ENCODE assay signal across 3 cellular contexts in the genomic region with DNA sequence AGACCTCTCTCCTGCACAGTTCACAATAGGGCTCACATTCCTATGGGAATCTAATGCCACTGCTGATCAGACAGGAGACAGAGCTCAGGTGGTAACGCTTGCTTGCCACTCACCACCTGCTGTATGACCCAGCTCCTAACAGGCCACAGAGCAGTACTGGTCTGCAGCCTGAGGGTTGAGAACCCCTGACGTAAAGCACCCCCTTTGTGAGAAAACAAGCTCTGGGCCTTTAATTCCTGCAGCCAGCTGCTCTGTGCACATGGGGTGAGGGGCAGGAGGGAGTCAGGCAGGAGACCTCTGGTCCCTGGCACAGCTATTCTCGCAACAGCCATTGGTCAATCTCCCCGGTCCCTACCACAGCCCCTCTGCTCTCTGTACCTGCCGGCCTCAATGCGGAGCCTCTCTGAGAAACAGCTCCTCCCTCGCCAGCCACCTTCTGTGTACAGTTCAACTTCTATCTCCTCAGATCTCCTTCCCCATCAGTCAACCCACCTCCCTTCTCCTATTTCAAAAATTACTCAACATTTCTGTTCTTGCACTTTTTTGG.
TF ChIP-seq lines count a peak whose summit lies in the region.

No MANE protein-coding gene starts in this region.

TF ChIP-seq in SK-N-SH, 30 proteins besides CTCF, POLR2A, EP300 and RAD21:
- TF ChIP-seq, protein P1, sequence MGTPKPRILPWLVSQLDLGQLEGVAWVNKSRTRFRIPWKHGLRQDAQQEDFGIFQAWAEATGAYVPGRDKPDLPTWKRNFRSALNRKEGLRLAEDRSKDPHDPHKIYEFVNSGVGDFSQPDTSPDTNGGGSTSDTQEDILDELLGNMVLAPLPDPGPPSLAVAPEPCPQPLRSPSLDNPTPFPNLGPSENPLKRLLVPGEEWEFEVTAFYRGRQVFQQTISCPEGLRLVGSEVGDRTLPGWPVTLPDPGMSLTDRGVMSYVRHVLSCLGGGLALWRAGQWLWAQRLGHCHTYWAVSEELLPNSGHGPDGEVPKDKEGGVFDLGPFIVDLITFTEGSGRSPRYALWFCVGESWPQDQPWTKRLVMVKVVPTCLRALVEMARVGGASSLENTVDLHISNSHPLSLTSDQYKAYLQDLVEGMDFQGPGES (IDR thresholded peaks at IDR 0.05; ENCODE audit: low read depth, low read length), result no peak

TF ChIP-seq in SK-N-SH treated with all-trans-retinoic acid at 6 μM for 48 hours, 23 proteins besides CTCF, POLR2A, EP300 and RAD21 (continued from another document):
- TF ChIP-seq, protein P2, sequence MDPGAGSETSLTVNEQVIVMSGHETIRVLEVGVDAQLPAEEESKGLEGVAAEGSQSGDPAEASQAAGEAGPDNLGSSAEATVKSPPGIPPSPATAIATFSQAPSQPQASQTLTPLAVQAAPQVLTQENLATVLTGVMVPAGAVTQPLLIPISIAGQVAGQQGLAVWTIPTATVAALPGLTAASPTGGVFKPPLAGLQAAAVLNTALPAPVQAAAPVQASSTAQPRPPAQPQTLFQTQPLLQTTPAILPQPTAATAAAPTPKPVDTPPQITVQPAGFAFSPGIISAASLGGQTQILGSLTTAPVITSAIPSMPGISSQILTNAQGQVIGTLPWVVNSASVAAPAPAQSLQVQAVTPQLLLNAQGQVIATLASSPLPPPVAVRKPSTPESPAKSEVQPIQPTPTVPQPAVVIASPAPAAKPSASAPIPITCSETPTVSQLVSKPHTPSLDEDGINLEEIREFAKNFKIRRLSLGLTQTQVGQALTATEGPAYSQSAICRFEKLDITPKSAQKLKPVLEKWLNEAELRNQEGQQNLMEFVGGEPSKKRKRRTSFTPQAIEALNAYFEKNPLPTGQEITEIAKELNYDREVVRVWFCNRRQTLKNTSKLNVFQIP (CRISPR knock-in tag; IDR thresholded peaks at IDR 0.05; ENCODE audit: borderline replicate concordance, low read depth), result no peak
- TF ChIP-seq SNAI2 (CRISPR knock-in tag; IDR thresholded peaks at IDR 0.05), result no peak
TF ChIP-seq in SK-N-SH treated with all-trans-retinoic acid at 6 μM for 48 hours: peak in this region for 0.

TF ChIP-seq in GM12878, 131 proteins besides CTCF, POLR2A, EP300 and RAD21 (continued from another document):
- TF ChIP-seq, protein P3, sequence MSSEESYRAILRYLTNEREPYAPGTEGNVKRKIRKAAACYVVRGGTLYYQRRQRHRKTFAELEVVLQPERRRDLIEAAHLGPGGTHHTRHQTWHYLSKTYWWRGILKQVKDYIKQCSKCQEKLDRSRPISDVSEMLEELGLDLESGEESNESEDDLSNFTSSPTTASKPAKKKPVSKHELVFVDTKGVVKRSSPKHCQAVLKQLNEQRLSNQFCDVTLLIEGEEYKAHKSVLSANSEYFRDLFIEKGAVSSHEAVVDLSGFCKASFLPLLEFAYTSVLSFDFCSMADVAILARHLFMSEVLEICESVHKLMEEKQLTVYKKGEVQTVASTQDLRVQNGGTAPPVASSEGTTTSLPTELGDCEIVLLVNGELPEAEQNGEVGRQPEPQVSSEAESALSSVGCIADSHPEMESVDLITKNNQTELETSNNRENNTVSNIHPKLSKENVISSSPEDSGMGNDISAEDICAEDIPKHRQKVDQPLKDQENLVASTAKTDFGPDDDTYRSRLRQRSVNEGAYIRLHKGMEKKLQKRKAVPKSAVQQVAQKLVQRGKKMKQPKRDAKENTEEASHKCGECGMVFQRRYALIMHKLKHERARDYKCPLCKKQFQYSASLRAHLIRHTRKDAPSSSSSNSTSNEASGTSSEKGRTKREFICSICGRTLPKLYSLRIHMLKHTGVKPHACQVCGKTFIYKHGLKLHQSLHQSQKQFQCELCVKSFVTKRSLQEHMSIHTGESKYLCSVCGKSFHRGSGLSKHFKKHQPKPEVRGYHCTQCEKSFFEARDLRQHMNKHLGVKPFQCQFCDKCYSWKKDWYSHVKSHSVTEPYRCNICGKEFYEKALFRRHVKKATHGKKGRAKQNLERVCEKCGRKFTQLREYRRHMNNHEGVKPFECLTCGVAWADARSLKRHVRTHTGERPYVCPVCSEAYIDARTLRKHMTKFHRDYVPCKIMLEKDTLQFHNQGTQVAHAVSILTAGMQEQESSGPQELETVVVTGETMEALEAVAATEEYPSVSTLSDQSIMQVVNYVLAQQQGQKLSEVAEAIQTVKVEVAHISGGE (CRISPR knock-in tag; IDR thresholded peaks at IDR 0.05), result no peak
- TF ChIP-seq PML (IDR thresholded peaks at IDR 0.05; ENCODE audit: low read length) (no peak), TBL1XR1 (IDR thresholded peaks at IDR 0.05; ENCODE audit: low read depth, low read length) (no peak), MYC (IDR thresholded peaks at IDR 0.05; ENCODE audit: insufficient read depth, insufficient read length, insufficient replicate concordance, low read length, severe bottlenecking) (no peak), NBN (IDR thresholded peaks at IDR 0.05) (no peak), ZNF384 (IDR thresholded peaks at IDR 0.05; ENCODE audit: borderline replicate concordance, low read depth, low read length) (no peak), EZH2 (IDR thresholded peaks at IDR 0.05; ENCODE audit: borderline replicate concordance, control insufficient read depth, low read depth, low read length) (no peak), NFYA (IDR thresholded peaks at IDR 0.05; ENCODE audit: borderline replicate concordance, low read depth, low read length) (no peak), HCFC1 (IDR thresholded peaks at IDR 0.05; ENCODE audit: low read length) (no peak), SIX5 (IDR thresholded peaks at IDR 0.05; ENCODE audit: low read depth, low read length, severe bottlenecking) (no peak), ZNF24 (IDR thresholded peaks at IDR 0.05) (no peak), ATF7 (IDR thresholded peaks at IDR 0.05; ENCODE audit: low read depth) (no peak), CREM (IDR thresholded peaks at IDR 0.05; ENCODE audit: low read depth) (no peak), ZNF217 (IDR thresholded peaks at IDR 0.05) (no peak), SMAD1 (IDR thresholded peaks at IDR 0.05; ENCODE audit: low read depth, partially characterized antibody) (no peak)
- TF ChIP-seq, protein P4, sequence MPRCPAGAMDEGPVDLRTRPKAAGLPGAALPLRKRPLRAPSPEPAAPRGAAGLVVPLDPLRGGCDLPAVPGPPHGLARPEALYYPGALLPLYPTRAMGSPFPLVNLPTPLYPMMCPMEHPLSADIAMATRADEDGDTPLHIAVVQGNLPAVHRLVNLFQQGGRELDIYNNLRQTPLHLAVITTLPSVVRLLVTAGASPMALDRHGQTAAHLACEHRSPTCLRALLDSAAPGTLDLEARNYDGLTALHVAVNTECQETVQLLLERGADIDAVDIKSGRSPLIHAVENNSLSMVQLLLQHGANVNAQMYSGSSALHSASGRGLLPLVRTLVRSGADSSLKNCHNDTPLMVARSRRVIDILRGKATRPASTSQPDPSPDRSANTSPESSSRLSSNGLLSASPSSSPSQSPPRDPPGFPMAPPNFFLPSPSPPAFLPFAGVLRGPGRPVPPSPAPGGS (IDR thresholded peaks at IDR 0.05; ENCODE audit: borderline replicate concordance, insufficient read depth, low read depth, low read length, poor library complexity, severe bottlenecking), result no peak
- TF ChIP-seq, protein P5, sequence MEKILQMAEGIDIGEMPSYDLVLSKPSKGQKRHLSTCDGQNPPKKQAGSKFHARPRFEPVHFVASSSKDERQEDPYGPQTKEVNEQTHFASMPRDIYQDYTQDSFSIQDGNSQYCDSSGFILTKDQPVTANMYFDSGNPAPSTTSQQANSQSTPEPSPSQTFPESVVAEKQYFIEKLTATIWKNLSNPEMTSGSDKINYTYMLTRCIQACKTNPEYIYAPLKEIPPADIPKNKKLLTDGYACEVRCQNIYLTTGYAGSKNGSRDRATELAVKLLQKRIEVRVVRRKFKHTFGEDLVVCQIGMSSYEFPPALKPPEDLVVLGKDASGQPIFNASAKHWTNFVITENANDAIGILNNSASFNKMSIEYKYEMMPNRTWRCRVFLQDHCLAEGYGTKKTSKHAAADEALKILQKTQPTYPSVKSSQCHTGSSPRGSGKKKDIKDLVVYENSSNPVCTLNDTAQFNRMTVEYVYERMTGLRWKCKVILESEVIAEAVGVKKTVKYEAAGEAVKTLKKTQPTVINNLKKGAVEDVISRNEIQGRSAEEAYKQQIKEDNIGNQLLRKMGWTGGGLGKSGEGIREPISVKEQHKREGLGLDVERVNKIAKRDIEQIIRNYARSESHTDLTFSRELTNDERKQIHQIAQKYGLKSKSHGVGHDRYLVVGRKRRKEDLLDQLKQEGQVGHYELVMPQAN (conservative IDR thresholded peaks at IDR 0.05), result no peak
- TF ChIP-seq, protein P6, sequence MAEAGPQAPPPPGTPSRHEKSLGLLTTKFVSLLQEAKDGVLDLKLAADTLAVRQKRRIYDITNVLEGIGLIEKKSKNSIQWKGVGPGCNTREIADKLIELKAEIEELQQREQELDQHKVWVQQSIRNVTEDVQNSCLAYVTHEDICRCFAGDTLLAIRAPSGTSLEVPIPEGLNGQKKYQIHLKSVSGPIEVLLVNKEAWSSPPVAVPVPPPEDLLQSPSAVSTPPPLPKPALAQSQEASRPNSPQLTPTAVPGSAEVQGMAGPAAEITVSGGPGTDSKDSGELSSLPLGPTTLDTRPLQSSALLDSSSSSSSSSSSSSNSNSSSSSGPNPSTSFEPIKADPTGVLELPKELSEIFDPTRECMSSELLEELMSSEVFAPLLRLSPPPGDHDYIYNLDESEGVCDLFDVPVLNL (IDR thresholded peaks at IDR 0.05; ENCODE audit: low read depth, low read length), result no peak
- TF ChIP-seq, protein P7, sequence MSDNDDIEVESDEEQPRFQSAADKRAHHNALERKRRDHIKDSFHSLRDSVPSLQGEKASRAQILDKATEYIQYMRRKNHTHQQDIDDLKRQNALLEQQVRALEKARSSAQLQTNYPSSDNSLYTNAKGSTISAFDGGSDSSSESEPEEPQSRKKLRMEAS (IDR thresholded peaks at IDR 0.05; ENCODE audit: low read depth, low read length), result no peak
